Comparison of ENCODE assay signal across 11 cellular contexts in the genomic region with DNA sequence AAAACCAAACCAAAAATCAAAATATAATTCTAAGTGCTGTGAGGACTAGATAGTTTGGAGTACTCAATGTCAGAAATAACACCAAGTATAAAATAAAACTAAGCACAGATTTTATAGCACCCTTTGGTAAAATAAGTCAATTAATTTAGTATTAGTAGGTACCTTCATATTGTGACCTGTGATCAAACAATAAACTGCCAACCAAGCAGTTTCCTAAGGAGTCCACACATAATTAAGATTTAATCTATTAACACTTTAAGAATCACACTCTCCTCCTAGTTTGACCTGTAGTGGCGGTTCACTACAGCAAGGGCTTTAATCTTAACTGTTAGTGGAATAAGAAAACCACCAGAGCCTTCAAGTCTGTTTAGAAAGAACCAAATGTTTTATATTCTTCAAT. TPM values are rescaled to one million over a fixed set of nuclear protein-coding genes. Genes with fewer than 3 reads are reported as not detected.
A peak's percentile ranks its signal among the peaks of the same experiment; 100 is the strongest.
DNase-seq lines count a peak whose midpoint lies in the region; ATAC-seq and TF ChIP-seq lines count a peak whose summit lies in the region.
"Had no signal": no experiment of that assay in that cellular context is flagged by ENCODE, and none has a peak within 500 bp of the region (broad histone marks: within the 10 kb centered on the region; RNA-seq: fewer than 3 reads in every experiment).

No MANE protein-coding gene starts in this region.

- no peak for TF ChIP-seq POLR2A in vagina (IDR thresholded peaks at IDR 0.05)

- ATAC-seq in stimulated activated naive CD8-positive, alpha-beta T cell treated with anti-CD3 and anti-CD28 coated beads, Interleukin-15, Interleukin-2, amounts not matched to agents 100 U/mL and 50 U/mL, for 24 hours = no peak
- ATAC-seq in activated naive CD8-positive, alpha-beta T cell treated with anti-CD3 and anti-CD28 coated beads, Interleukin-2, amount 10 ng/mL, durations not matched to agents 7 days and 5 days (ENCODE audit: low read depth) = no peak
- ATAC-seq in lower lobe of right lung (no peak), GM21576 (IDR thresholded peaks at IDR 0.05; ENCODE audit: unreplicated experiment) (no peak)

- POLR2A ChIA-PET in activated naive CD8-positive, alpha-beta T cell treated with anti-CD3 and anti-CD28 coated beads, Interleukin-2, amount 10 ng/mL, durations not matched to agents 7 days and 5 days (lab: Charles Lee) = interaction anchor here (0.6 kb wide), 2 partner anchors 13 to 1995 kb away, joined by 5 to 6 read pairs; no protein-coding TSS in a partner anchor

- TF ChIP-seq CTCF in lower lobe of right lung (IDR thresholded peaks at IDR 0.05) = no peak
- no peak for TF ChIP-seq CTCF in vagina (IDR thresholded peaks at IDR 0.05)

- H3K27ac ChIP-seq in lower lobe of right lung (no peak overlapping the region), vagina (peak overlapping the region; percentile 97)

- DNase-seq in stimulated activated naive CD8-positive, alpha-beta T cell treated with anti-CD3 and anti-CD28 coated beads, Interleukin-15, Interleukin-2, amounts not matched to agents 100 U/mL and 50 U/mL, for 24 hours = no peak
- DNase-seq in activated naive CD8-positive, alpha-beta T cell treated with anti-CD3 and anti-CD28 coated beads, Interleukin-2, amount 10 ng/mL, durations not matched to agents 7 days and 5 days = no peak
- DNase-seq in lower lobe of right lung (no peak), vagina (ENCODE audit: extremely low spot score in 2 of 2) (no peak), DMS153 (lab: John Stamatoyannopoulos, UW) (no peak), NCI-H526 treated with DMSO at 0.1 percent for 48 hours (lab: John Stamatoyannopoulos, UW) (no peak)
- DNase-seq: anterior cingulate cortex had no signal

- H3K36me3 Mint-ChIP-seq in stimulated activated naive CD8-positive, alpha-beta T cell treated with anti-CD3 and anti-CD28 coated beads, Interleukin-15, Interleukin-2, amounts not matched to agents 100 ng/mL and 50 ng/mL, for 24 hours (ENCODE audit: low read depth) = peaks cover 79% of the 10 kb centered on the region
- H3K36me3 Mint-ChIP-seq in activated naive CD8-positive, alpha-beta T cell treated with anti-CD3 and anti-CD28 coated beads, Interleukin-2, amount 10 ng/mL, durations not matched to agents 7 days and 5 days = peaks cover 57% of the 10 kb centered on the region

- H3K9me3 ChIP-seq in lower lobe of right lung = no peaks in the 10 kb centered on the region
- H3K9me3 ChIP-seq in vagina = no peaks in the 10 kb centered on the region

- H3K9me3 Mint-ChIP-seq in stimulated activated naive CD8-positive, alpha-beta T cell treated with anti-CD3 and anti-CD28 coated beads, Interleukin-15, Interleukin-2, amounts not matched to agents 100 ng/mL and 50 ng/mL, for 24 hours = no peaks in the 10 kb centered on the region
- no peaks in the 10 kb centered on the region for H3K9me3 Mint-ChIP-seq in activated naive CD8-positive, alpha-beta T cell treated with anti-CD3 and anti-CD28 coated beads, Interleukin-2, amount 10 ng/mL, durations not matched to agents 7 days and 5 days

- H3K4me1 ChIP-seq in lower lobe of right lung (peaks cover 63% of the 10 kb centered on the region), vagina (peaks cover 55% of the 10 kb centered on the region)

- intact Hi-C loops in lower lobe of right lung (cut with DNase I) = no loop called here
- intact Hi-C loops in vagina (cut with DNase I) = no loop called here

- peaks cover 64% of the 10 kb centered on the region for H3K4me1 Mint-ChIP-seq in stimulated activated naive CD8-positive, alpha-beta T cell treated with anti-CD3 and anti-CD28 coated beads, Interleukin-15, Interleukin-2, amounts not matched to agents 100 ng/mL and 50 ng/mL, for 24 hours (ENCODE audit: low read depth)
- peaks cover 42% of the 10 kb centered on the region for H3K4me1 Mint-ChIP-seq in activated naive CD8-positive, alpha-beta T cell treated with anti-CD3 and anti-CD28 coated beads, Interleukin-2, amount 10 ng/mL, durations not matched to agents 7 days and 5 days

- H3K36me3 ChIP-seq in lower lobe of right lung (peaks cover 59% of the 10 kb centered on the region), vagina (peaks cover 0 to 56% of the 10 kb centered on the region in 2 donors)

- H3K4me3 Mint-ChIP-seq in stimulated activated naive CD8-positive, alpha-beta T cell treated with anti-CD3 and anti-CD28 coated beads, Interleukin-15, Interleukin-2, amounts not matched to agents 100 ng/mL and 50 ng/mL, for 24 hours = peak overlapping the region; percentile 95
- H3K4me3 Mint-ChIP-seq in activated naive CD8-positive, alpha-beta T cell treated with anti-CD3 and anti-CD28 coated beads, Interleukin-2, amount 10 ng/mL, durations not matched to agents 7 days and 5 days = peak overlapping the region; percentile 100

- H3K27me3 Mint-ChIP-seq in stimulated activated naive CD8-positive, alpha-beta T cell treated with anti-CD3 and anti-CD28 coated beads, Interleukin-15, Interleukin-2, amounts not matched to agents 100 ng/mL and 50 ng/mL, for 24 hours = no peaks in the 10 kb centered on the region
- no peaks in the 10 kb centered on the region for H3K27me3 Mint-ChIP-seq in activated naive CD8-positive, alpha-beta T cell treated with anti-CD3 and anti-CD28 coated beads, Interleukin-2, amount 10 ng/mL, durations not matched to agents 7 days and 5 days

- no peaks in the 10 kb centered on the region for H3K27me3 ChIP-seq in lower lobe of right lung (ENCODE audit: low read depth)
- H3K27me3 ChIP-seq in vagina = no peaks in the 10 kb centered on the region

- H3K4me3 ChIP-seq in lower lobe of right lung = peak overlapping the region; percentile 92
- H3K4me3 ChIP-seq in vagina = peak overlapping the region in 1 of 2 donors; percentile 90
- H3K4me3 ChIP-seq: lung had no signal

- H3K27ac Mint-ChIP-seq in stimulated activated naive CD8-positive, alpha-beta T cell treated with anti-CD3 and anti-CD28 coated beads, Interleukin-15, Interleukin-2, amounts not matched to agents 100 ng/mL and 50 ng/mL, for 24 hours = peak overlapping the region; percentile 99
- H3K27ac Mint-ChIP-seq in activated naive CD8-positive, alpha-beta T cell treated with anti-CD3 and anti-CD28 coated beads, Interleukin-2, amount 10 ng/mL, durations not matched to agents 7 days and 5 days = peak overlapping the region; percentile 92

RNA-seq across cellular contexts. Expression of gene HNRNPK, which starts 2.8 kb away (rescaled TPM):
- total RNA-seq in activated naive CD8-positive, alpha-beta T cell treated with anti-CD3 and anti-CD28 coated beads, Interleukin-2, amount 10 ng/mL, durations not matched to agents 7 days and 5 days = 100 to 1,000 TPM; 587 to 601 TPM
- 390 TPM for total RNA-seq in lower lobe of right lung
- 409 TPM for total RNA-seq in vagina

RNA-seq across cellular contexts. Expression of gene RMI1, which starts 3.4 kb away (rescaled TPM):
- total RNA-seq in activated naive CD8-positive, alpha-beta T cell treated with anti-CD3 and anti-CD28 coated beads, Interleukin-2, amount 10 ng/mL, durations not matched to agents 7 days and 5 days = 10 to 100 TPM; 19.0 to 19.2 TPM
- total RNA-seq in lower lobe of right lung = 6.7 TPM
- total RNA-seq in vagina = 2.9 TPM

RNA-seq across cellular contexts. Expression of gene KIF27, which starts 56.0 kb away (rescaled TPM):
- 1 to 10 TPM; 3.4 to 3.6 TPM for total RNA-seq in activated naive CD8-positive, alpha-beta T cell treated with anti-CD3 and anti-CD28 coated beads, Interleukin-2, amount 10 ng/mL, durations not matched to agents 7 days and 5 days
- 10.4 TPM for total RNA-seq in lower lobe of right lung
- 6.1 TPM for total RNA-seq in vagina
- total RNA-seq: RPMI7951 had no signal
